8 cellular contexts compared by ENCODE assay signal in the genomic region with DNA sequence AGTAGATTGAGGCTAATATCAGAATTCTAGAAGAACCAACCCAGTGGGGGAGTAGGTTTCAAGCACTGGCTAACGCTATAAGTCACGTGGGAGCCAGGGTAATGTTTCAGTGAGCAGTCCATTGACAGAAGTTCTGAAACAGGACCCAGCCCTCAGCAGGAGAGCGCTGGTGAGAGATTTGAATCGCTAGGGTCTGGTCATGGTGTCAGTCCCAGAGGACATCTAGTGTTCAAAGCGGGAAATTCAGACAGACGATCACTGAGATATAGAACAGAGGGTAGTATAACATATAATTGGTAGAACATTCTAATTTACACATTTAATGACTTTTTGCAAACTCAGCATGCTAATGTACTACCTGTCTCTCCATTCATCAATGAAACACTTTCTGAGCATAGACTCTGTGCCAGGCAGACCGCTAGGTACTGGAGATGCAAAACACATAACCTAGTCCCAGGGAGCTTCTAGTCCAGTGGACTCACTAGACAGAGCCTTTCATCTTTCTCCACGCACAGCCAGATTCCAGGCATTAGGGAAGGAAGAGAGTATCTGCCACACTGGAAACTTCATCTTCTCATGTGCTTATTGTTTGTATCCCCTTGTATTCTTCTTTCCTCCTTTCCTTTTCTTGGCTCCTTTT. TPM values are rescaled to one million over a fixed set of nuclear protein-coding genes. Genes with fewer than 3 reads are reported as not detected.
DNase-seq lines count a peak whose midpoint lies in the region; ATAC-seq and TF ChIP-seq lines count a peak whose summit lies in the region.

No MANE protein-coding gene starts in this region.

- H3K36me3 Mint-ChIP-seq in activated T-helper 1 cell treated with anti-CD3 and anti-CD28 coated beads, Interleukin-12 subunit alpha, Interleukin-12 subunit beta, Interleukin-2, Interleukin-4 antibody, amounts not matched to agents 30 ng/mL and 10 ng/mL and 1 ng/mL, durations not matched to agents 14 hours and 24 hours and 36 hours (ENCODE audit: low read depth), result no peaks in the 10 kb centered on the region

- H3K27ac Mint-ChIP-seq in activated T-helper 1 cell treated with anti-CD3 and anti-CD28 coated beads, Interleukin-12 subunit alpha, Interleukin-12 subunit beta, Interleukin-2, Interleukin-4 antibody, amounts not matched to agents 30 ng/mL and 10 ng/mL and 1 ng/mL, durations not matched to agents 14 hours and 24 hours and 36 hours, result no peak overlapping the region

- H3K4me1 Mint-ChIP-seq in activated T-helper 1 cell treated with anti-CD3 and anti-CD28 coated beads, Interleukin-12 subunit alpha, Interleukin-12 subunit beta, Interleukin-2, Interleukin-4 antibody, amounts not matched to agents 30 ng/mL and 10 ng/mL and 1 ng/mL, durations not matched to agents 14 hours and 24 hours and 36 hours (ENCODE audit: low read depth), result peaks cover 9% of the 10 kb centered on the region

- DNase-seq in COLO829 (ENCODE audit: low spot score) (peak; percentile 86), NOMO-1 treated with DMSO at 0.1 percent for 48 hours (lab: John Stamatoyannopoulos, UW; ENCODE audit: unreplicated experiment) (peak; percentile 95), foreskin melanocyte (peak; percentile 72), omental fat pad (ENCODE audit: low spot score) (no peak), posterior vena cava (ENCODE audit: low spot score) (no peak)
- peak; percentile 25 for DNase-seq in activated T-helper 1 cell treated with anti-CD3 and anti-CD28 coated beads, Interleukin-12 subunit alpha, Interleukin-12 subunit beta, Interleukin-2, Interleukin-4 antibody, amounts not matched to agents 30 ng/mL and 10 ng/mL and 1 ng/mL, durations not matched to agents 14 hours and 24 hours and 36 hours (ENCODE audit: low spot score)

- no peak overlapping the region for H3K4me3 Mint-ChIP-seq in activated T-helper 1 cell treated with anti-CD3 and anti-CD28 coated beads, Interleukin-12 subunit alpha, Interleukin-12 subunit beta, Interleukin-2, Interleukin-4 antibody, amounts not matched to agents 30 ng/mL and 10 ng/mL and 1 ng/mL, durations not matched to agents 14 hours and 24 hours and 36 hours

- ATAC-seq in GM19324 (IDR thresholded peaks at IDR 0.05; ENCODE audit: low FRiP score, unreplicated experiment) (peak; percentile 76), HG03354 (IDR thresholded peaks at IDR 0.05; ENCODE audit: poor library complexity, severe bottlenecking, unreplicated experiment) (peak; percentile 91), omental fat pad (ENCODE audit: low FRiP score) (peak; percentile 83)

- TF ChIP-seq CTCF in omental fat pad (IDR thresholded peaks at IDR 0.05), result no peak

- H3K27me3 Mint-ChIP-seq in activated T-helper 1 cell treated with anti-CD3 and anti-CD28 coated beads, Interleukin-12 subunit alpha, Interleukin-12 subunit beta, Interleukin-2, Interleukin-4 antibody, amounts not matched to agents 30 ng/mL and 10 ng/mL and 1 ng/mL, durations not matched to agents 14 hours and 24 hours and 36 hours (ENCODE audit: insufficient read depth), result peaks cover 13% of the 10 kb centered on the region

- no peaks in the 10 kb centered on the region for H3K9me3 Mint-ChIP-seq in activated T-helper 1 cell treated with anti-CD3 and anti-CD28 coated beads, Interleukin-12 subunit alpha, Interleukin-12 subunit beta, Interleukin-2, Interleukin-4 antibody, amounts not matched to agents 30 ng/mL and 10 ng/mL and 1 ng/mL, durations not matched to agents 14 hours and 24 hours and 36 hours

- intact Hi-C loops in activated T-helper 1 cell treated with anti-CD3 and anti-CD28 coated beads, Interleukin-12 subunit alpha, Interleukin-12 subunit beta, Interleukin-2, Interleukin-4 antibody, amounts not matched to agents 30 ng/mL and 10 ng/mL and 1 ng/mL, durations not matched to agents 14 hours and 24 hours and 36 hours (cut with micrococcal nuclease), result loop anchor here (1.0 to 5.0 kb wide), 3 partner anchors 97 to 248 kb away; no protein-coding TSS in a partner anchor
- intact Hi-C loops in posterior vena cava (cut with DNase I), result loop anchor here (10.0 kb wide), 1 partner anchor 119 kb away; no protein-coding TSS in a partner anchor

RNA-seq across cellular contexts. Expression of a gene that starts 35.4 kb away (rescaled TPM):
- total RNA-seq in activated T-helper 1 cell treated with anti-CD3 and anti-CD28 coated beads, Interleukin-12 subunit alpha, Interleukin-12 subunit beta, Interleukin-2, Interleukin-4 antibody, amounts not matched to agents 30 ng/mL and 10 ng/mL and 1 ng/mL, durations not matched to agents 14 hours and 24 hours and 36 hours, result not detected in 2 replicates
- total RNA-seq in omental fat pad (not detected), posterior vena cava (under 1 TPM; 0.48 to 0.60 TPM)

RNA-seq across cellular contexts. Expression of a gene that starts 53.1 kb away (rescaled TPM):
- total RNA-seq in activated T-helper 1 cell treated with anti-CD3 and anti-CD28 coated beads, Interleukin-12 subunit alpha, Interleukin-12 subunit beta, Interleukin-2, Interleukin-4 antibody, amounts not matched to agents 30 ng/mL and 10 ng/mL and 1 ng/mL, durations not matched to agents 14 hours and 24 hours and 36 hours, result not detected in 2 replicates
- 1,000 to 10,000 TPM in 3 of 4 donors, 100 to 1,000 TPM in 1; 999 to 1,585 (median 1,253) TPM for total RNA-seq in omental fat pad
- 100 to 1,000 TPM; 222 to 363 TPM for total RNA-seq in posterior vena cava

Comparison
In these comparisons a context has a peak if more than half of its experiments do, and no peak if none do; other contexts are left out.
1. DNase-seq: peak in COLO829 (single experiment), NOMO-1 treated with DMSO at 0.1 percent for 48 hours (single experiment), activated T-helper 1 cell treated with anti-CD3 and anti-CD28 coated beads, Interleukin-12 subunit alpha, Interleukin-12 subunit beta, Interleukin-2, Interleukin-4 antibody, amounts not matched to agents 30 ng/mL and 10 ng/mL and 1 ng/mL, durations not matched to agents 14 hours and 24 hours and 36 hours (single experiment) and foreskin melanocyte (single experiment); none in omental fat pad (single experiment) and posterior vena cava (single experiment).
2. RNA of a gene that starts 53.1 kb away (total RNA-seq): 999 to 1,585 TPM in omental fat pad and 222 to 363 TPM in posterior vena cava; not detected in activated T-helper 1 cell treated with anti-CD3 and anti-CD28 coated beads, Interleukin-12 subunit alpha, Interleukin-12 subunit beta, Interleukin-2, Interleukin-4 antibody, amounts not matched to agents 30 ng/mL and 10 ng/mL and 1 ng/mL, durations not matched to agents 14 hours and 24 hours and 36 hours; every median in the first group is over 100 times any median in the second.
3. Peak in every context shown above with its lines, with median percentiles within 50 percentile points of each other: ATAC-seq.